ENCODE assay signal across 3 cellular contexts in genomic region chr10:19954601-19955000, GRCh38.
TF ChIP-seq lines count a peak whose summit lies in the region.

No MANE protein-coding gene starts in this region.

TF ChIP-seq in HepG2, 621 proteins besides CTCF, POLR2A, EP300 and RAD21:
- TF ChIP-seq RFX3 (CRISPR knock-in tag; IDR thresholded peaks at IDR 0.05) (no peak), MAFF (IDR thresholded peaks at IDR 0.05; ENCODE audit: low read depth, low read length) (peak; percentile 48; the same call in 1 of the 2 replicates), IKZF4 (CRISPR knock-in tag; IDR thresholded peaks at IDR 0.05; ENCODE audit: borderline replicate concordance, low read depth, not compliant biosample characterization) (no peak), MAFK (conservative IDR thresholded peaks at IDR 0.05 in 1 of 2, IDR thresholded peaks at IDR 0.05 in 1 of 2; ENCODE audit: low read length in 2 of 2) (peak; percentile 55 to 63)
- TF ChIP-seq, protein P1, sequence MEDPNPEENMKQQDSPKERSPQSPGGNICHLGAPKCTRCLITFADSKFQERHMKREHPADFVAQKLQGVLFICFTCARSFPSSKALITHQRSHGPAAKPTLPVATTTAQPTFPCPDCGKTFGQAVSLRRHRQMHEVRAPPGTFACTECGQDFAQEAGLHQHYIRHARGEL (CRISPR knock-in tag; IDR thresholded peaks at IDR 0.05), result no peak
- TF ChIP-seq, protein P2, sequence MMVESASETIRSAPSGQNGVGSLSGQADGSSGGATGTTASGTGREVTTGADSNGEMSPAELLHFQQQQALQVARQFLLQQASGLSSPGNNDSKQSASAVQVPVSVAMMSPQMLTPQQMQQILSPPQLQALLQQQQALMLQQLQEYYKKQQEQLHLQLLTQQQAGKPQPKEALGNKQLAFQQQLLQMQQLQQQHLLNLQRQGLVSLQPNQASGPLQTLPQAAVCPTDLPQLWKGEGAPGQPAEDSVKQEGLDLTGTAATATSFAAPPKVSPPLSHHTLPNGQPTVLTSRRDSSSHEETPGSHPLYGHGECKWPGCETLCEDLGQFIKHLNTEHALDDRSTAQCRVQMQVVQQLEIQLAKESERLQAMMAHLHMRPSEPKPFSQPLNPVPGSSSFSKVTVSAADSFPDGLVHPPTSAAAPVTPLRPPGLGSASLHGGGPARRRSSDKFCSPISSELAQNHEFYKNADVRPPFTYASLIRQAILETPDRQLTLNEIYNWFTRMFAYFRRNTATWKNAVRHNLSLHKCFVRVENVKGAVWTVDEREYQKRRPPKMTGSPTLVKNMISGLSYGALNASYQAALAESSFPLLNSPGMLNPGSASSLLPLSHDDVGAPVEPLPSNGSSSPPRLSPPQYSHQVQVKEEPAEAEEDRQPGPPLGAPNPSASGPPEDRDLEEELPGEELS (CRISPR knock-in tag; IDR thresholded peaks at IDR 0.05), result no peak

TF ChIP-seq in A549, 52 proteins besides CTCF, POLR2A, EP300 and RAD21:
- TF ChIP-seq MAFK (IDR thresholded peaks at IDR 0.05; ENCODE audit: partially characterized antibody), result peak; percentile 17
- TF ChIP-seq, protein P3, sequence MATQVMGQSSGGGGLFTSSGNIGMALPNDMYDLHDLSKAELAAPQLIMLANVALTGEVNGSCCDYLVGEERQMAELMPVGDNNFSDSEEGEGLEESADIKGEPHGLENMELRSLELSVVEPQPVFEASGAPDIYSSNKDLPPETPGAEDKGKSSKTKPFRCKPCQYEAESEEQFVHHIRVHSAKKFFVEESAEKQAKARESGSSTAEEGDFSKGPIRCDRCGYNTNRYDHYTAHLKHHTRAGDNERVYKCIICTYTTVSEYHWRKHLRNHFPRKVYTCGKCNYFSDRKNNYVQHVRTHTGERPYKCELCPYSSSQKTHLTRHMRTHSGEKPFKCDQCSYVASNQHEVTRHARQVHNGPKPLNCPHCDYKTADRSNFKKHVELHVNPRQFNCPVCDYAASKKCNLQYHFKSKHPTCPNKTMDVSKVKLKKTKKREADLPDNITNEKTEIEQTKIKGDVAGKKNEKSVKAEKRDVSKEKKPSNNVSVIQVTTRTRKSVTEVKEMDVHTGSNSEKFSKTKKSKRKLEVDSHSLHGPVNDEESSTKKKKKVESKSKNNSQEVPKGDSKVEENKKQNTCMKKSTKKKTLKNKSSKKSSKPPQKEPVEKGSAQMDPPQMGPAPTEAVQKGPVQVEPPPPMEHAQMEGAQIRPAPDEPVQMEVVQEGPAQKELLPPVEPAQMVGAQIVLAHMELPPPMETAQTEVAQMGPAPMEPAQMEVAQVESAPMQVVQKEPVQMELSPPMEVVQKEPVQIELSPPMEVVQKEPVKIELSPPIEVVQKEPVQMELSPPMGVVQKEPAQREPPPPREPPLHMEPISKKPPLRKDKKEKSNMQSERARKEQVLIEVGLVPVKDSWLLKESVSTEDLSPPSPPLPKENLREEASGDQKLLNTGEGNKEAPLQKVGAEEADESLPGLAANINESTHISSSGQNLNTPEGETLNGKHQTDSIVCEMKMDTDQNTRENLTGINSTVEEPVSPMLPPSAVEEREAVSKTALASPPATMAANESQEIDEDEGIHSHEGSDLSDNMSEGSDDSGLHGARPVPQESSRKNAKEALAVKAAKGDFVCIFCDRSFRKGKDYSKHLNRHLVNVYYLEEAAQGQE (IDR thresholded peaks at IDR 0.05), result no peak

TF ChIP-seq in IMR-90, 13 proteins besides CTCF, POLR2A, EP300 and RAD21:
- TF ChIP-seq CHD1 (IDR thresholded peaks at IDR 0.05; ENCODE audit: low read depth, low read length) (no peak), MAFK (IDR thresholded peaks at IDR 0.05; ENCODE audit: low read depth, low read length) (0 out of 2 replicates have a peak, but pooled peaks have one; percentile 3)
